ENCODE assay signal across 22 cellular contexts in the genomic region with DNA sequence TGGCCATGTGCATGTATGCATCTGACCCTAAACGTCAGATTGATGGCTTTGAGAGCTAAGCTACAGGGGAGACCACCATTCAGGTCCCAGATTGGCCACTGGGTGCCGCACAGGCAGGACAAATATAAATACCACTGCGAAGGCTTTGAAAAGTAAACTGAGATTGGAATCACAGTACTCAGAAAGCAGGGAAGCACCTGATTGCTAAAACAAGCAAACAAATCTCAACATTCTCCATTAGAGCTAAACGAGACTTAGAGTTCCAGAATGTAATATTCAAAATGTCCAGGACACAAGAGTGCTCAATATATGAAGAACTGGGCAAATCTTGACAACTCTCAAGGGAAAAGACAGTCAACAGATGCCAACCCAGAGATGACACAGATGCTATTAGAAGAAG.
"Had no signal": no experiment of that assay in that cellular context is flagged by ENCODE, and none has a peak within 500 bp of the region (broad histone marks: within the 10 kb centered on the region; RNA-seq: fewer than 3 reads in every experiment).

No MANE protein-coding gene starts in this region.

- H3K79me2 ChIP-seq: hepatocyte had no signal

- FAIRE-seq: colon, endothelial cell of umbilical vein, frontal cortex, keratinocyte had no signal

- H3K4me3 ChIP-seq: coronary artery, dorsolateral prefrontal cortex, esophagus muscularis mucosa, gastroesophageal sphincter, heart left ventricle, hepatocyte, left lung, lower lobe of right lung had no signal

- H3K4me1 ChIP-seq: esophagus muscularis mucosa, foreskin keratinocyte, gastroesophageal sphincter, heart left ventricle, left lung, lower lobe of right lung had no signal

- ATAC-seq: foreskin keratinocyte, gastroesophageal sphincter, left cardiac atrium, left lung, left ventricle myocardium superior, lower lobe of right lung had no signal

- H2AFZ ChIP-seq: hepatocyte had no signal

- H3K27me3 ChIP-seq: dorsolateral prefrontal cortex, esophagus muscularis mucosa, foreskin keratinocyte, gastroesophageal sphincter, heart left ventricle, hepatocyte, left lung had no signal

- H3K4me2 ChIP-seq: hepatocyte had no signal

- H3K36me3 ChIP-seq: esophagus muscularis mucosa, gastroesophageal sphincter, heart left ventricle, left lung, lower lobe of right lung had no signal

- DNase-seq: dermis blood vessel endothelial cell; dorsolateral prefrontal cortex; effector CD4-positive, alpha-beta T cell; effector memory CD4-positive, alpha-beta T cell; foreskin keratinocyte; heart left ventricle; hypothalamus; immature natural killer cell; left cardiac atrium; left lung; left ventricle myocardium superior; lower lobe of right lung; mesenchymal stem cell; midbrain had no signal

- H3K9me3 ChIP-seq: lower lobe of right lung had no signal

- H3K27ac ChIP-seq: coronary artery, dorsolateral prefrontal cortex, esophagus muscularis mucosa, foreskin keratinocyte, gastroesophageal sphincter, heart left ventricle, hepatocyte, left lung, lower lobe of right lung had no signal
